ENCODE assay signal across 17 cellular contexts in the genomic region with DNA sequence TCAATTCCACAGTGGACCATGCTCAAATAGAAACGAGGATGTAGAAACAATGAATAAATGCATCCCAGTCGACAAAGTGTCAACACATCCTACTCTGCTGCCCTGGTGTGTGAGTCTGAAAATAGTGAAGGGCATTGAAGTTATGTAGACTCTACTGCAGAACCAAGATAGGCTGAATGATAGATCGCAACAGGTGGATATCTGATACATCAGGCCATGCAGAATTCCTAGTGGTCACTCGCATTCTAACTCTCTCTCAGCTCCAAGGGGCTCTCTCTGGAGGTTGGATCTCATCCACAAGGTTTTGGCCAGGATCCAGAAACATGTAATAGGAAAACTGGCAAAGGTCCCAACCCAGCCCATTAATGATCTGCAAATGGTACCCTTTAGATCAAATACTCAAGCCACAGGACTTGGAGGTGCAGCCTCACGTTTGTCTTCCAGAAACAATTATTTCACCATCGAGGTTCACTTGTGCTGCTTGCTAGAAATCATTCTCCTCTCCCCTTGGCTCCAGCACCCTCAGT.
"Had no signal": no experiment of that assay in that cellular context is flagged by ENCODE, and none has a peak within 500 bp of the region (broad histone marks: within the 10 kb centered on the region; RNA-seq: fewer than 3 reads in every experiment).

No MANE protein-coding gene starts in this region.

- H3K27me3 Mint-ChIP-seq: activated CD4-positive, alpha-beta memory T cell treated with anti-CD3 and anti-CD28 coated beads, Interleukin-2, amount 10 ng/mL, durations not matched to agents 7 days and 5 days; activated CD4-positive, alpha-beta T cell treated with anti-CD3 and anti-CD28 coated beads for 36 hours; activated naive CD8-positive, alpha-beta T cell treated with anti-CD3 and anti-CD28 coated beads for 36 hours; type B pancreatic cell had no signal

- H3K9me3 Mint-ChIP-seq: activated naive CD8-positive, alpha-beta T cell treated with anti-CD3 and anti-CD28 coated beads for 36 hours; nephron progenitor cell; type B pancreatic cell had no signal

- H3K4me1 ChIP-seq: breast epithelium, esophagus squamous epithelium, suprapubic skin had no signal

- H3K36me3 ChIP-seq: breast epithelium, esophagus squamous epithelium, heart right ventricle, sigmoid colon, suprapubic skin, WERI-Rb-1 had no signal

- H3K27me3 ChIP-seq: breast epithelium, esophagus squamous epithelium, heart right ventricle, sigmoid colon, suprapubic skin had no signal

- H3K9me3 ChIP-seq: breast epithelium, esophagus squamous epithelium, heart right ventricle, sigmoid colon, suprapubic skin had no signal

- H3K36me3 Mint-ChIP-seq: activated naive CD8-positive, alpha-beta T cell treated with anti-CD3 and anti-CD28 coated beads for 36 hours; type B pancreatic cell had no signal

- H3K4me3 ChIP-seq: breast epithelium, esophagus squamous epithelium, heart right ventricle, sigmoid colon, suprapubic skin had no signal

- H3K4me1 Mint-ChIP-seq: activated CD4-positive, alpha-beta memory T cell treated with anti-CD3 and anti-CD28 coated beads, Interleukin-2, amount 10 ng/mL, durations not matched to agents 7 days and 5 days; activated CD4-positive, alpha-beta T cell treated with anti-CD3 and anti-CD28 coated beads for 36 hours; activated naive CD8-positive, alpha-beta T cell treated with anti-CD3 and anti-CD28 coated beads for 36 hours had no signal

- H3K27ac Mint-ChIP-seq: activated CD4-positive, alpha-beta memory T cell treated with anti-CD3 and anti-CD28 coated beads, Interleukin-2, amount 10 ng/mL, durations not matched to agents 7 days and 5 days; activated CD4-positive, alpha-beta T cell treated with anti-CD3 and anti-CD28 coated beads for 36 hours; activated naive CD8-positive, alpha-beta T cell treated with anti-CD3 and anti-CD28 coated beads for 36 hours; nephron progenitor cell; type B pancreatic cell had no signal

- H3K27ac ChIP-seq: breast epithelium, esophagus squamous epithelium, heart right ventricle, sigmoid colon, suprapubic skin, WERI-Rb-1 had no signal

- DNase-seq: activated CD4-positive, alpha-beta memory T cell treated with anti-CD3 and anti-CD28 coated beads, Interleukin-2, amount 10 ng/mL, durations not matched to agents 7 days and 5 days; activated CD4-positive, alpha-beta T cell treated with anti-CD3 and anti-CD28 coated beads for 36 hours; activated gamma-delta T cell treated with Interleukin-2 at 50 U/mL for 16 hours; activated naive CD8-positive, alpha-beta T cell treated with anti-CD3 and anti-CD28 coated beads for 36 hours; activated T-cell treated with anti-CD3 and anti-CD28 coated beads, Interleukin-2, amount 50 U/mL, for 48 hours; esophagus squamous epithelium; foreskin fibroblast; heart right ventricle; nephron progenitor cell; sigmoid colon; stimulated activated CD4-positive, alpha-beta T cell treated with anti-CD3 and anti-CD28 coated beads, Interleukin-12 subunit alpha, Interleukin-12 subunit beta, amount 100 ng/mL, for 4 hours; stimulated activated CD4-positive, alpha-beta T cell treated with anti-CD3 and anti-CD28 coated beads, Interleukin-2, amount 100 ng/mL, for 48 hours; stimulated activated naive CD8-positive, alpha-beta T cell treated with anti-CD3 and anti-CD28 coated beads, Interleukin-15, Interleukin-2, amounts not matched to agents 100 U/mL and 50 U/mL, for 24 hours; WERI-Rb-1 had no signal

- ATAC-seq: activated CD4-positive, alpha-beta T cell treated with anti-CD3 and anti-CD28 coated beads for 36 hours; stimulated activated naive CD8-positive, alpha-beta T cell treated with anti-CD3 and anti-CD28 coated beads, Interleukin-15, Interleukin-2, amounts not matched to agents 100 U/mL and 50 U/mL, for 24 hours had no signal

- H3K4me3 Mint-ChIP-seq: activated CD4-positive, alpha-beta memory T cell treated with anti-CD3 and anti-CD28 coated beads, Interleukin-2, amount 10 ng/mL, durations not matched to agents 7 days and 5 days; activated CD4-positive, alpha-beta T cell treated with anti-CD3 and anti-CD28 coated beads for 36 hours; activated naive CD8-positive, alpha-beta T cell treated with anti-CD3 and anti-CD28 coated beads for 36 hours; nephron progenitor cell; type B pancreatic cell had no signal
